Comparison of ENCODE assay signal across 15 cellular contexts in the genomic region with DNA sequence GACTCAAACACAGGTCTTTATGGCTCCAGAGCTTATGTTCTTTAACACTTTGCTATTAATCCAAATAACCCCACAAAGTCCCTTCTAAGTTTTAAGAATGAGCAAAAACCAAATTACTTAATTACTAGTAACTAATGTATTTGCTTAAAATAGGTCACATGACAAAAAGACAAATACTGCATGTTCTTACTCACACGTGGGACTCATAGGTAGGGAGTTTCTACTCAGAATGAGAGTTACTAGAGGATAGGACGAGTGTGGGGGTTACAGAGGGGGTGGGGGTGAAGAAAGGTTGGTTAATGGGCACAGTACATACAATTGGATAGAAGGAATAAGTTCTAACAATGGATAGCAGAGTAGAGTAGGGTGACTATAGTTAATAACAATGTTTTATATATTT.
"Had no signal": no experiment of that assay in that cellular context is flagged by ENCODE, and none has a peak within 500 bp of the region (broad histone marks: within the 10 kb centered on the region; RNA-seq: fewer than 3 reads in every experiment).

No MANE protein-coding gene starts in this region.

- H3K27ac Mint-ChIP-seq: T-helper 2 cell treated with Interferon-gamma antibody and Interleukin-4, amounts not matched to agents 5 μg/mL and 100 μg/mL, for 36 hours had no signal

- H3K9me3 ChIP-seq: ascending aorta, esophagus squamous epithelium, lower lobe of right lung, right atrium auricular region, transverse colon had no signal

- DNase-seq: activated gamma-delta T cell; activated naive CD8-positive, alpha-beta T cell treated with anti-CD3 and anti-CD28 coated beads, Interleukin-2, amount 50 U/mL, for 24 hours; dorsolateral prefrontal cortex; esophagus squamous epithelium; foreskin fibroblast; glutamatergic neuron; left cardiac atrium; lower lobe of right lung; transverse colon had no signal

- H3K9ac ChIP-seq: parathyroid adenoma had no signal

- H2AFZ ChIP-seq: parathyroid adenoma had no signal

- H3K4me1 ChIP-seq: ascending aorta, parathyroid adenoma had no signal

- H3K4me3 Mint-ChIP-seq: mesothelial cell of epicardium; T-helper 2 cell treated with Interferon-gamma antibody and Interleukin-4, amounts not matched to agents 5 μg/mL and 100 μg/mL, for 36 hours had no signal

- H3K4me3 ChIP-seq: ascending aorta, dorsolateral prefrontal cortex, esophagus squamous epithelium, lower lobe of right lung, right atrium auricular region, smooth muscle cell, transverse colon had no signal

- H3K27me3 Mint-ChIP-seq: activated naive CD8-positive, alpha-beta T cell treated with anti-CD3 and anti-CD28 coated beads, Interleukin-2, amount 50 U/mL, for 24 hours had no signal

- H3K36me3 ChIP-seq: ascending aorta, esophagus squamous epithelium, lower lobe of right lung, right atrium auricular region, transverse colon had no signal

- H3K9me3 Mint-ChIP-seq: activated naive CD8-positive, alpha-beta T cell treated with anti-CD3 and anti-CD28 coated beads, Interleukin-2, amount 50 U/mL, for 24 hours; T-helper 2 cell treated with Interferon-gamma antibody and Interleukin-4, amounts not matched to agents 5 μg/mL and 100 μg/mL, for 36 hours had no signal

- ATAC-seq: activated naive CD8-positive, alpha-beta T cell treated with anti-CD3 and anti-CD28 coated beads, Interleukin-2, amount 50 U/mL, for 24 hours; left cardiac atrium; lower lobe of right lung had no signal

- H3K36me3 Mint-ChIP-seq: mesothelial cell of epicardium had no signal

- H3K27me3 ChIP-seq: esophagus squamous epithelium, transverse colon had no signal

- H3K4me2 ChIP-seq: smooth muscle cell had no signal

- H3K27ac ChIP-seq: ascending aorta, dorsolateral prefrontal cortex, esophagus squamous epithelium, lower lobe of right lung, parathyroid adenoma, right atrium auricular region, transverse colon had no signal
